ENCODE assay signal across 19 cellular contexts in the genomic region with DNA sequence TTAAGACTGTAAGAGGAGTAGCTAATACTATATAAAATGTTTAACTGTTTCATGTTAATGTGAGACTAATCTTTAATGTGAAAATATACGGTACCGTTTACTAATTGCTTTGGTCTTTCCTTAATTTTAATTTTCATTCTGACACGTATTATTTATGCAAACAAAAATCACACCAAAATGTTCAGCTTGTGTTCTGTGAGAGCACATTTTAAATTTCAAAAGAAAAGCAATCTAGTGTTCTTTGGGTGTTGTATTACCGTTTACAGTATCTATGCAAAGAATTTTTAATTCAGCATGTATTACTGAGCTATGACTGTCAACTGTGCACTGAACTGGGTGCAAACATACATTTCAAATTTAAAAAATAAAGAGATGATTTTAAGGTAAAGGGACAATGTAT. TPM values are rescaled to one million over a fixed set of nuclear protein-coding genes. Genes with fewer than 3 reads are reported as not detected.
DNase-seq lines count a peak whose midpoint lies in the region; ATAC-seq and TF ChIP-seq lines count a peak whose summit lies in the region.
"Had no signal": no experiment of that assay in that cellular context is flagged by ENCODE, and none has a peak within 500 bp of the region (broad histone marks: within the 10 kb centered on the region; RNA-seq: fewer than 3 reads in every experiment).

No MANE protein-coding gene starts in this region.

- H3K27me3 Mint-ChIP-seq in activated B cell treated with CpG ODN at 0.5 μM for 24 hours (peaks cover 11% of the 10 kb centered on the region), naive B cell (no peaks in the 10 kb centered on the region)

- intact Hi-C loops in activated B cell treated with CpG ODN at 0.5 μM for 24 hours (cut with micrococcal nuclease): no loop called here
- intact Hi-C loops in head of caudate nucleus (cut with DNase I): no loop called here

- peaks cover 31% of the 10 kb centered on the region for H3K4me1 Mint-ChIP-seq in activated B cell treated with CpG ODN at 0.5 μM for 24 hours
- peaks cover 30 to 38% (median 34%) of the 10 kb centered on the region in 3 donors for H3K4me1 Mint-ChIP-seq in naive B cell

- no peak overlapping the region for H3K9ac ChIP-seq in HUES48 (ENCODE audit: low read depth, low read length)

- H3K27ac ChIP-seq in HUES48 (ENCODE audit: low read depth, low read length): no peak overlapping the region
- H3K27ac ChIP-seq: PC-9 had no signal

- H3K9me3 ChIP-seq in HUES48 (ENCODE audit: control insufficient read depth, insufficient read depth, low read length): no peaks in the 10 kb centered on the region

- POLR2A ChIA-PET in activated B cell treated with CpG ODN at 0.5 μM for 24 hours (lab: Charles Lee): interaction anchor here (0.8 to 2.0 kb wide), 6 partner anchors 18 to 381 kb away, joined by 3 to 14 read pairs (median 6); a partner anchor contains a TSS

- H3K9me3 Mint-ChIP-seq in activated B cell treated with CpG ODN at 0.5 μM for 24 hours: no peaks in the 10 kb centered on the region
- H3K9me3 Mint-ChIP-seq in naive B cell: no peaks in the 10 kb centered on the region

- CTCF ChIA-PET in activated B cell treated with CpG ODN at 0.5 μM for 24 hours (lab: Charles Lee): interaction anchor here (1.1 to 1.4 kb wide), 2 partner anchors 21 to 64 kb away, joined by 3 read pairs; no protein-coding TSS in a partner anchor

- peak overlapping the region; percentile 53 for H3K4me3 Mint-ChIP-seq in activated B cell treated with CpG ODN at 0.5 μM for 24 hours
- peak overlapping the region; percentile 32 to 99 (median 96) for H3K4me3 Mint-ChIP-seq in naive B cell

- H3K4me3 ChIP-seq in HUES48 (ENCODE audit: low read depth, low read length): peak overlapping the region; percentile 75; the same call in 1 of the 2 replicates

- H3K36me3 Mint-ChIP-seq in activated B cell treated with CpG ODN at 0.5 μM for 24 hours (ENCODE audit: low read depth): peaks cover 20% of the 10 kb centered on the region
- peaks cover 0 to 8% of the 10 kb centered on the region in 2 donors for H3K36me3 Mint-ChIP-seq in naive B cell
- H3K36me3 Mint-ChIP-seq: CD4-positive, CD25-positive, alpha-beta regulatory T cell had no signal

- no peak for ATAC-seq in activated B cell treated with CpG ODN at 0.5 μM for 24 hours (ENCODE audit: low read depth)
- ATAC-seq in naive B cell (ENCODE audit: low read depth in 2 of 2): no peak

- DNase-seq in activated B cell treated with CpG ODN at 0.5 μM for 24 hours (no peak), naive B cell (no peak), head of caudate nucleus (no peak), GM19240 (ENCODE audit: insufficient read length, low spot score) (no peak), NCI-H1694 treated with DMSO at 0.1 percent for 48 hours (lab: John Stamatoyannopoulos, UW) (no peak)
- DNase-seq in activated CD8-positive, alpha-beta memory T cell treated with anti-CD3 and anti-CD28 coated beads, Interleukin-2, amount 50 U/mL, for 48 hours: no peak
- DNase-seq: AML-193; CD4-positive, CD25-positive, alpha-beta regulatory T cell; COR-L47; DMS153; GF-D8; GOT3; NCI-H187 treated with DMSO at 0.1 percent for 48 hours; NCI-H2227 treated with DMSO at 0.1 percent for 48 hours; NCI-H510A treated with DMSO at 0.1 percent for 48 hours; NCI-H82; PC-9 had no signal

- no peaks in the 10 kb centered on the region for H3K36me3 ChIP-seq in HUES48 (ENCODE audit: control insufficient read depth, insufficient read depth, low read length)

- H3K27ac Mint-ChIP-seq in activated B cell treated with CpG ODN at 0.5 μM for 24 hours (peak overlapping the region; percentile 35), naive B cell (no peak overlapping the region)
- H3K27ac Mint-ChIP-seq: CD4-positive, CD25-positive, alpha-beta regulatory T cell had no signal

- H3K4me1 ChIP-seq in HUES48 (ENCODE audit: control insufficient read depth, insufficient read depth, low read length): 0 out of 2 replicates have a peak, but pooled peaks cover 3% of the 10 kb centered on the region

- H3K27me3 ChIP-seq in HUES48 (ENCODE audit: control insufficient read depth, insufficient read depth, low read length): peaks cover 51% of the 10 kb centered on the region

- TF ChIP-seq CTCF in activated B cell treated with CpG ODN at 0.5 μM for 24 hours (IDR thresholded peaks at IDR 0.05): no peak

RNA-seq across cellular contexts. Expression of a gene that starts 2.2 kb away (rescaled TPM):
- total RNA-seq in activated B cell treated with CpG ODN at 0.5 μM for 24 hours: 4.9 and 6.7 TPM in 2 replicates
- 1 to 10 TPM in 5 of 6 donors, under 1 TPM in 1; 1.00 to 4.3 (median 2.9) TPM for polyA plus RNA-seq in naive B cell (ENCODE audit: low read depth in 6 of 6)
- total RNA-seq: CD4-positive, CD25-positive, alpha-beta regulatory T cell; HepG2; PC-9 had no signal
- polyA plus RNA-seq: HepG2 had no signal
